Comparison of ENCODE assay signal across 23 cellular contexts in the genomic region with DNA sequence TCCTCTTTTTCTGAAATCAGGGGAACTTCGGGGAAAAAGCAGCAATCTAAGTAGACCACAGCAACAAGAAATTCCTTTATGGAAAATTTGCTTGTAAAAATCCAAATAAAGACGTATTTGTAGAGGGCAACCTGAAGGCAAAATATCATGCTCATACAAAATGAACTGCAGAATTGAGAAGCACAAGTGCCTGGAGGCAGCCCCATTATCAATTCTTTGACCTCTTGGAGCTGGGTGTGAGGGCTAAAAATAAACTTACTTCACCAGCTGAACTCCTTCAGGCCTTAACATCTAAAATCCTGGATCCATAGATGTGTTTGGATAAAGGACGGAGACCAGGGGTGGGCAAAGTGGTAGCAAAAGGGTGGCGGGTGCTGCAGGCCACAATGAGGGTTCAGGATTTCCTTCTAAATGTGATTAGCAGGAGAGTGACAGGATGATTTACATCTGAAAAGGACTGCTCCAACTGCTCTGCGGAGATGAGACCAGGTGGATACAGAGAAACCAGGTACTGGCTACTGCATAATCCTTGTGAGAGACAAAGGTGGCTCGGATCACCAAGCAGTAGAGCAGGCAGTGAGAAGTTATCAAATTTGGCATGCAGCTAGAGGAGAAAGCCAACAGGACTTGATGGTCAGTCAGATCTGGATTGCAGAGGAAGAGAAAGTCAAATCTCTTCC.
"Had no signal": no experiment of that assay in that cellular context is flagged by ENCODE, and none has a peak within 500 bp of the region (broad histone marks: within the 10 kb centered on the region; RNA-seq: fewer than 3 reads in every experiment).

No MANE protein-coding gene starts in this region.

- DNase-seq: activated CD4-positive, alpha-beta T cell treated with anti-CD3 and anti-CD28 coated beads for 4 hours; activated CD4-positive, alpha-beta T cell treated with anti-CD3 and anti-CD28 coated beads, Interleukin-2, amount 50 U/mL, for 48 hours; activated CD4-positive, CD25-positive, alpha-beta regulatory T cell; activated CD8-positive, alpha-beta memory T cell treated with anti-CD3 and anti-CD28 coated beads, Interleukin-2, amount 50 U/mL, for 48 hours; activated effector memory CD4-positive, alpha-beta T cell treated with Interleukin-2 at 50 U/mL for 16 hours; activated naive CD4-positive, alpha-beta T cell treated with anti-CD3 and anti-CD28 coated beads for 36 hours; activated naive CD8-positive, alpha-beta T cell treated with anti-CD3 and anti-CD28 coated beads, Interleukin-2, amount 10 ng/mL, durations not matched to agents 7 days and 5 days; activated T-cell treated with anti-CD3 and anti-CD28 coated beads, Interleukin-2, amount 50 U/mL, for 48 hours; amniotic stem cell; cortex of kidney; erythroblast; foreskin fibroblast; lower lobe of right lung; naive B cell; posterior cingulate gyrus; stimulated activated CD4-positive, alpha-beta T cell treated with anti-CD3 and anti-CD28 coated beads, Interleukin-4, amount 100 ng/mL, for 4 hours; stimulated activated naive CD8-positive, alpha-beta T cell treated with anti-CD3 and anti-CD28 coated beads, Interleukin-15, Interleukin-2, amounts not matched to agents 100 U/mL and 50 U/mL, for 24 hours; substantia nigra; T1000; thyroid gland; upper lobe of right lung had no signal

- H3K4me3 ChIP-seq: breast epithelium, lower lobe of right lung, thyroid gland, upper lobe of right lung had no signal

- ATAC-seq: lower lobe of right lung; stimulated activated naive CD8-positive, alpha-beta T cell treated with anti-CD3 and anti-CD28 coated beads, Interleukin-15, Interleukin-2, amounts not matched to agents 100 U/mL and 50 U/mL, for 24 hours; upper lobe of right lung had no signal

- H3K36me3 ChIP-seq: breast epithelium, lower lobe of right lung, thyroid gland, upper lobe of right lung had no signal

- H3K4me1 ChIP-seq: breast epithelium, lower lobe of right lung, thyroid gland, upper lobe of right lung had no signal

- H3K9me3 ChIP-seq: breast epithelium, lower lobe of right lung, thyroid gland, upper lobe of right lung had no signal

- H3K27ac ChIP-seq: breast epithelium, lower lobe of right lung, thyroid gland, upper lobe of right lung had no signal

- H3K27me3 ChIP-seq: breast epithelium, thyroid gland, upper lobe of right lung had no signal

- FAIRE-seq: keratinocyte had no signal
